In genomic region chrX:125205084-125205917, GRCh38 we compare ENCODE assay signal across 8 cellular contexts.
DNase-seq lines count a peak whose midpoint lies in the region; ATAC-seq and TF ChIP-seq lines count a peak whose summit lies in the region.

No MANE protein-coding gene starts in this region.

- H3K27me3 Mint-ChIP-seq in activated naive CD8-positive, alpha-beta T cell treated with anti-CD3 and anti-CD28 coated beads for 36 hours: peaks cover 53% of the 10 kb centered on the region

- ATAC-seq in GM19455 (IDR thresholded peaks at IDR 0.05; ENCODE audit: unreplicated experiment): no peak
- ATAC-seq in GM21737 (IDR thresholded peaks at IDR 0.05; ENCODE audit: unreplicated experiment): no peak

- H3K4me3 Mint-ChIP-seq in activated naive CD8-positive, alpha-beta T cell treated with anti-CD3 and anti-CD28 coated beads for 36 hours: peak overlapping the region; percentile 75

- H3K4me3 ChIP-seq in NB4 (ENCODE audit: low read depth, low read length) (no peak overlapping the region), left ventricle myocardium inferior (peak overlapping the region; percentile 58)

- TF ChIP-seq CTCF in NB4 (IDR thresholded peaks at IDR 0.05; ENCODE audit: low read depth, low read length): no peak
- TF ChIP-seq CTCF in left ventricle myocardium inferior (IDR thresholded peaks at IDR 0.05; ENCODE audit: borderline replicate concordance): no peak

- no peak overlapping the region for H3K27ac Mint-ChIP-seq in activated naive CD8-positive, alpha-beta T cell treated with anti-CD3 and anti-CD28 coated beads for 36 hours

- TF ChIP-seq POLR2A in NB4 (IDR thresholded peaks at IDR 0.05; ENCODE audit: extremely low read depth, insufficient read length): no peak

- H3K4me1 ChIP-seq in left ventricle myocardium inferior: no peaks in the 10 kb centered on the region

- H3K27me3 ChIP-seq in left ventricle myocardium inferior (ENCODE audit: low read depth): peaks cover 45% of the 10 kb centered on the region

- peak; percentile 93 for DNase-seq in ELF-1 (ENCODE audit: low read depth, low spot score)
- peak; percentile 14 for DNase-seq in NB4 (ENCODE audit: low read depth)
- DNase-seq in activated naive CD8-positive, alpha-beta T cell treated with anti-CD3 and anti-CD28 coated beads for 36 hours: peak; percentile 17
- DNase-seq in left ventricle myocardium inferior: peak; percentile 49
- peak; percentile 22 to 91 (median 50) for DNase-seq in posterior cingulate gyrus
- DNase-seq in SKM-1 (lab: John Stamatoyannopoulos, UW; ENCODE audit: unreplicated experiment): no peak

- peaks cover 13% of the 10 kb centered on the region for H3K4me1 Mint-ChIP-seq in activated naive CD8-positive, alpha-beta T cell treated with anti-CD3 and anti-CD28 coated beads for 36 hours

- no peaks in the 10 kb centered on the region for H3K9me3 ChIP-seq in left ventricle myocardium inferior (replicated peaks)

- intact Hi-C loops in left ventricle myocardium inferior (cut with micrococcal nuclease): no loop called here
- intact Hi-C loops in posterior cingulate gyrus (cut with DNase I): no loop called here

- H3K36me3 Mint-ChIP-seq in activated naive CD8-positive, alpha-beta T cell treated with anti-CD3 and anti-CD28 coated beads for 36 hours: no peaks in the 10 kb centered on the region

- H3K9me3 Mint-ChIP-seq in activated naive CD8-positive, alpha-beta T cell treated with anti-CD3 and anti-CD28 coated beads for 36 hours: no peaks in the 10 kb centered on the region

- peak overlapping the region; percentile 57 for H3K27ac ChIP-seq in left ventricle myocardium inferior (replicated peaks)

- no peaks in the 10 kb centered on the region for H3K36me3 ChIP-seq in left ventricle myocardium inferior
